ENCODE assay signal across 8 cellular contexts in genomic region chr1:27643626-27644368, GRCh38. TPM values are rescaled to one million over a fixed set of nuclear protein-coding genes. Genes with fewer than 3 reads are reported as not detected.
DNase-seq lines count a peak whose midpoint lies in the region; ATAC-seq and TF ChIP-seq lines count a peak whose summit lies in the region.

No MANE protein-coding gene starts in this region.

- H3K27me3 ChIP-seq in prostate gland (replicated peaks; ENCODE audit: insufficient read depth) = no peaks in the 10 kb centered on the region

- DNase-seq in AML-193 (lab: John Stamatoyannopoulos, UW) = peak; percentile 49 to 57
- DNase-seq in OCI-M1 (lab: John Stamatoyannopoulos, UW) = peak; percentile 71
- DNase-seq in activated T-cell treated with anti-CD3 and anti-CD28 coated beads, Interleukin-2, amount 50 U/mL, for 4 hours = peak; percentile 67
- DNase-seq in fibroblast of peridontal ligament (ENCODE audit: extremely low read depth) = peak; percentile 57
- DNase-seq in prostate gland (ENCODE audit: low spot score) = no peak
- no peak for DNase-seq in NCI-H1048 (lab: John Stamatoyannopoulos, UW)
- DNase-seq in Ammon's horn (ENCODE audit: low spot score) = no peak

- ATAC-seq in GM21528 (IDR thresholded peaks at IDR 0.05; ENCODE audit: low FRiP score, unreplicated experiment) = peak; percentile 57
- peak; percentile 96 for ATAC-seq in activated T-cell treated with anti-CD3 and anti-CD28 coated beads, Interleukin-2, amount 50 U/mL, for 4 hours

- H3K4me3 ChIP-seq in prostate gland = no peak overlapping the region

- no peaks in the 10 kb centered on the region for H3K36me3 Mint-ChIP-seq in activated T-cell treated with anti-CD3 and anti-CD28 coated beads, Interleukin-2, amount 50 U/mL, for 4 hours (ENCODE audit: insufficient read depth)

- no peaks in the 10 kb centered on the region for H3K9me3 Mint-ChIP-seq in activated T-cell treated with anti-CD3 and anti-CD28 coated beads, Interleukin-2, amount 50 U/mL, for 4 hours

- TF ChIP-seq CTCF in prostate gland (IDR thresholded peaks at IDR 0.05) = peak; percentile 51 to 70 (median 62)

- H3K27ac ChIP-seq in prostate gland = no peak overlapping the region

- WGBS in prostate gland = 34% methylated on average over 12 of the region's 12 CpGs

- H3K27me3 Mint-ChIP-seq in activated T-cell treated with anti-CD3 and anti-CD28 coated beads, Interleukin-2, amount 50 U/mL, for 4 hours (ENCODE audit: low read depth) = no peaks in the 10 kb centered on the region

- no peak for TF ChIP-seq POLR2A in prostate gland (IDR thresholded peaks at IDR 0.05)

- no peak overlapping the region for H3K4me3 Mint-ChIP-seq in activated T-cell treated with anti-CD3 and anti-CD28 coated beads, Interleukin-2, amount 50 U/mL, for 4 hours

- intact Hi-C loops in prostate gland (cut with DNase I) = no loop called here

- H3K9me3 ChIP-seq in prostate gland = no peaks in the 10 kb centered on the region

- H3K4me1 ChIP-seq in prostate gland (replicated peaks) = no peaks in the 10 kb centered on the region

- no peaks in the 10 kb centered on the region for H3K36me3 ChIP-seq in prostate gland

- peaks cover 14% of the 10 kb centered on the region for H3K4me1 Mint-ChIP-seq in activated T-cell treated with anti-CD3 and anti-CD28 coated beads, Interleukin-2, amount 50 U/mL, for 4 hours (ENCODE audit: low read depth)

RNA-seq across cellular contexts. Expression of gene FGR, which starts 8.8 kb away (rescaled TPM):
- under 1 TPM; 0.08 to 0.65 (median 0.61) TPM for total RNA-seq in activated T-cell treated with anti-CD3 and anti-CD28 coated beads, Interleukin-2, amount 50 U/mL, for 4 hours
- 10 to 100 TPM in 1 of 2 donors, 1 to 10 TPM in 1; 4.0 to 10.8 TPM for total RNA-seq in prostate gland

RNA-seq across cellular contexts. Expression of gene IFI6, which starts 28.2 kb away (rescaled TPM):
- total RNA-seq in activated T-cell treated with anti-CD3 and anti-CD28 coated beads, Interleukin-2, amount 50 U/mL, for 4 hours = 10 to 100 TPM in 2 of 3 donors, 1 to 10 TPM in 1; 9.1 to 18.9 (median 15.4) TPM
- 100 to 1,000 TPM in 1 of 2 donors, 10 to 100 TPM in 1; 40.4 to 274 TPM for total RNA-seq in prostate gland

RNA-seq across cellular contexts. Expression of gene AHDC1, which starts 39.9 kb away (rescaled TPM):
- total RNA-seq in activated T-cell treated with anti-CD3 and anti-CD28 coated beads, Interleukin-2, amount 50 U/mL, for 4 hours = 1 to 10 TPM; 7.6 to 9.4 (median 8.6) TPM
- 10 to 100 TPM; 27.1 to 83.7 TPM for total RNA-seq in prostate gland

Comparison
In these comparisons a context has a peak if more than half of its experiments do, and no peak if none do; other contexts are left out.
1. DNase-seq: peak in AML-193 (2 of 2), OCI-M1 (single experiment), activated T-cell treated with anti-CD3 and anti-CD28 coated beads, Interleukin-2, amount 50 U/mL, for 4 hours (single experiment) and fibroblast of peridontal ligament (single experiment); none in prostate gland (single experiment), NCI-H1048 (single experiment) and Ammon's horn (single experiment).